8 cellular contexts compared by ENCODE assay signal in the genomic region with DNA sequence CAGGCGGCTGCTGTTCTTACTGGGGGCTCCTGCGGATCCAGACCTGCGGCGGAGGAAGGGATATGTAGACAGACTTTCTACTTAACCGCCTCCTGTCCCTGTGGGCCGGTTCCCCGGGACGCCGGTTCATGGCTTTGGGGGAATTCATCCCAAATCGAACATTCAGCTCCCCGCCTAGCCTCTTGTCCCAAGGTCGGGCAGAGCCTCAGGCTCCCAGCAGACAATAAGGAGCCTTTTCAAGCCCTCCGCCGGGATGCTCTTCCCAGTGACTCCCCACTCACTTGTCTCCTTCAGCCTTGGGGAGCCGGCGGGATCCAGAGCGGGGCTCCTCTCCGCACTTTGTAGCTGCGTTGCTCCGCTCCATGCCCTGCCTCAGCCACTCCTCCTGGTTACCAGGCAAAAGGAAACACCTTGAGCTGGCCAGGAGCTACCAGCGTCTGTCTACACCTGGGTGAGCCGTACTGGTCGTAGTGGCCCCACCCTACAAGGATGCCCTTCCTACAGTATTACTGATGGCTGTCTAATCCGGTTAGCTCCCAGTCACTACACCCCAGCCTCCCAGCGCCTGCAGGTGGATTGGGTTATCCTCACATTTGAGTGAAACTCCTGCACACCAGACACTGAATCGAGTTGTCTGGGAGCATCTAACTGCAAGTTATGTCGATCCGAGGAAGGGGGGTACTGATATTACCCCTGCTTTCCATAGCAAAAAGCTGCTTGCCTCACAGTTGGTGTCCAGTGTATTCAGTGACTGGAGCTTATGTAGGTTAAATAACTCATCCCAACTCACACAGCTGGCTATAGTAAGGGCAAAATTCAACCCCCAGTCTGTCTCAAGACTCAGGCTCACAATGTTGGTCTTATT. TPM values are rescaled to one million over a fixed set of nuclear protein-coding genes. Genes with fewer than 3 reads are reported as not detected.
DNase-seq lines count a peak whose midpoint lies in the region; ATAC-seq and TF ChIP-seq lines count a peak whose summit lies in the region.

A gene with protein sequence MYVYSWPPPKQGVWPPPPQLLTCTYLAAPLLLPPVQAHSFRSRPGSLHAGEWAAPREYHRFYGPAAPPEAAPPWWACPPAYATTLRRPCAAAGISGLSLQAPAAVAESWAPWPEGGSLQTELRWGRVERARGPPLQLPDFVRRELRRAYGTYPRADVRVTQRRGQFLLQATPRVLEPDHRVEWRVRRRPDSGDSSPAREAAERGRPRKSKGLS (minus strand): TSS at position 439 of the 865 bp plus-strand sequence. CDS start 450 bp downstream, outside the sequence.

- no peak for ATAC-seq in central memory CD8-positive, alpha-beta T cell (replicated peaks; ENCODE audit: extremely low read depth, poor library complexity, severe bottlenecking)

- peaks cover 5% of the 10 kb centered on the region for H3K36me3 ChIP-seq in mucosa of stomach (ENCODE audit: control insufficient read depth, insufficient read depth, low read length)

- peak within 1 kb of the TSS; percentile 78 for H3K4me3 Mint-ChIP-seq in Calu3 (ENCODE audit: low read depth, unreplicated experiment)
- H3K4me3 Mint-ChIP-seq in central memory CD8-positive, alpha-beta T cell: peak within 1 kb of the TSS; percentile 90

- intact Hi-C loops in Calu3 (cut with micrococcal nuclease; ENCODE audit: unreplicated experiment): no loop called here

- no peak for DNase-seq in Calu3
- DNase-seq in NB4 (ENCODE audit: low read depth): no peak
- DNase-seq in central memory CD8-positive, alpha-beta T cell (ENCODE audit: low spot score in 2 of 2): no peak
- DNase-seq in KG1 (lab: John Stamatoyannopoulos, UW): no peak
- DNase-seq in NCI-H526 treated with DMSO at 0.1 percent for 48 hours (lab: John Stamatoyannopoulos, UW): no peak
- no peak for DNase-seq in NCI-H1105 (lab: John Stamatoyannopoulos, UW)
- no peak for DNase-seq in middle frontal gyrus (ENCODE audit: extremely low spot score, low spot score)

- peak within 1 kb of the TSS; percentile 42 for H3K27ac Mint-ChIP-seq in Calu3 (ENCODE audit: unreplicated experiment)
- peak within 1 kb of the TSS; percentile 92 for H3K27ac Mint-ChIP-seq in central memory CD8-positive, alpha-beta T cell (ENCODE audit: low read depth)

- peaks cover 31% of the 10 kb centered on the region for H3K36me3 Mint-ChIP-seq in Calu3 (ENCODE audit: insufficient read depth, unreplicated experiment)
- H3K36me3 Mint-ChIP-seq in central memory CD8-positive, alpha-beta T cell (ENCODE audit: insufficient read depth): peaks cover 9% of the 10 kb centered on the region

- H3K9ac ChIP-seq in mucosa of stomach (ENCODE audit: low read length): peak within 1 kb of the TSS; percentile 62

- TF ChIP-seq POLR2A in NB4 (IDR thresholded peaks at IDR 0.05; ENCODE audit: extremely low read depth, insufficient read length): no peak

- H3K4me1 Mint-ChIP-seq in Calu3 (ENCODE audit: low read depth, unreplicated experiment): no peaks in the 10 kb centered on the region
- H3K4me1 Mint-ChIP-seq in central memory CD8-positive, alpha-beta T cell: peaks cover 20% of the 10 kb centered on the region

- CTCF ChIA-PET in Calu3 (lab: Charles Lee): interaction anchor here (0.7 to 1.4 kb wide), 3 partner anchors 11 to 104 kb away, joined by 3 read pairs; a partner anchor contains a TSS

- H3K9me3 Mint-ChIP-seq in Calu3 (ENCODE audit: low read depth, unreplicated experiment): no peaks in the 10 kb centered on the region
- no peaks in the 10 kb centered on the region for H3K9me3 Mint-ChIP-seq in central memory CD8-positive, alpha-beta T cell

- H3K9me3 ChIP-seq in mucosa of stomach (ENCODE audit: control insufficient read depth, low read length): no peaks in the 10 kb centered on the region

- BruUV-seq in Calu3 (replicated peaks; lab: Mats Ljungman, UMichigan): no TSS peak

- TF ChIP-seq CTCF in Calu3 (IDR thresholded peaks at IDR 0.05; ENCODE audit: unreplicated experiment) (no peak), NB4 (IDR thresholded peaks at IDR 0.05; ENCODE audit: low read depth, low read length) (no peak)

- no peaks in the 10 kb centered on the region for H3K27me3 ChIP-seq in mucosa of stomach (ENCODE audit: control insufficient read depth, insufficient read depth, low read length)

- H3K4me1 ChIP-seq in mucosa of stomach (ENCODE audit: control insufficient read depth, insufficient read depth, low read length): peaks cover 14% of the 10 kb centered on the region

- no peaks in the 10 kb centered on the region for H3K27me3 Mint-ChIP-seq in Calu3 (ENCODE audit: unreplicated experiment)
- H3K27me3 Mint-ChIP-seq in central memory CD8-positive, alpha-beta T cell: no peaks in the 10 kb centered on the region

- H3K4me3 ChIP-seq in NB4 (ENCODE audit: low read depth, low read length) (peak within 1 kb of the TSS; percentile 81), mucosa of stomach (ENCODE audit: low read length) (peak within 1 kb of the TSS; percentile 82)

RNA-seq across cellular contexts. Expression of the gene that starts here (rescaled TPM):
- 0.57 and 0.59 TPM in 2 replicates for total RNA-seq in Calu3 (2022)
